ENCODE assay signal across 1 cellular context in genomic region chr10:119206603-119207366, GRCh38.
A peak's percentile ranks its signal among the peaks of the same experiment; 100 is the strongest.
TF ChIP-seq lines count a peak whose summit lies in the region.

No MANE protein-coding gene starts in this region.

TF ChIP-seq in HepG2, 621 proteins besides CTCF, POLR2A, EP300 and RAD21 (continued from another document and continues in another):
- TF ChIP-seq NAIF1 (CRISPR knock-in tag; IDR thresholded peaks at IDR 0.05; ENCODE audit: borderline replicate concordance) = no peak
- no peak; the same call in 1 of the 2 replicates for TF ChIP-seq ZBTB7B (CRISPR knock-in tag; IDR thresholded peaks at IDR 0.05)
- TF ChIP-seq SMAD3 (CRISPR knock-in tag; IDR thresholded peaks at IDR 0.05) = no peak
- no peak for TF ChIP-seq KDM4B (CRISPR knock-in tag; IDR thresholded peaks at IDR 0.05)
- TF ChIP-seq ZNF788 (CRISPR knock-in tag; IDR thresholded peaks at IDR 0.05; ENCODE audit: borderline replicate concordance) = no peak
- no peak for TF ChIP-seq ZNF232 (CRISPR knock-in tag; IDR thresholded peaks at IDR 0.05; ENCODE audit: borderline replicate concordance)
- TF ChIP-seq ZNF710 (CRISPR knock-in tag; IDR thresholded peaks at IDR 0.05; ENCODE audit: borderline replicate concordance) = no peak
- TF ChIP-seq CBFB (CRISPR knock-in tag; IDR thresholded peaks at IDR 0.05) = no peak
- TF ChIP-seq ZNF879 (CRISPR knock-in tag; IDR thresholded peaks at IDR 0.05) = no peak
- no peak for TF ChIP-seq ZNF652 (CRISPR knock-in tag; IDR thresholded peaks at IDR 0.05; ENCODE audit: borderline replicate concordance, low read depth)
- TF ChIP-seq ZNF235 (CRISPR knock-in tag; IDR thresholded peaks at IDR 0.05; ENCODE audit: borderline replicate concordance) = no peak
- no peak; the same call in 1 of the 2 replicates for TF ChIP-seq POLR2AphosphoS5 (IDR thresholded peaks at IDR 0.05; ENCODE audit: low read depth, low read length)
- TF ChIP-seq CEBPB (IDR thresholded peaks at IDR 0.05; ENCODE audit: borderline replicate concordance, low read depth, low read length) = no peak
- TF ChIP-seq ZNF768 (CRISPR knock-in tag; IDR thresholded peaks at IDR 0.05) = no peak
- TF ChIP-seq RFXAP (CRISPR knock-in tag; IDR thresholded peaks at IDR 0.05; ENCODE audit: borderline replicate concordance) = peak; percentile 41; the same call in 1 of the 2 replicates
- no peak for TF ChIP-seq POLR2AphosphoS2 (IDR thresholded peaks at IDR 0.05; ENCODE audit: low read depth, low read length)
- TF ChIP-seq ZSCAN31 (CRISPR knock-in tag; IDR thresholded peaks at IDR 0.05; ENCODE audit: low read depth) = peak; percentile 57; the same call in 1 of the 2 replicates
- no peak for TF ChIP-seq KDM5B (CRISPR knock-in tag; IDR thresholded peaks at IDR 0.05; ENCODE audit: borderline replicate concordance)
- no peak for TF ChIP-seq ZNF589 (CRISPR knock-in tag; conservative IDR thresholded peaks at IDR 0.05)
- no peak for TF ChIP-seq ZNF546 (CRISPR knock-in tag; conservative IDR thresholded peaks at IDR 0.05)
- TF ChIP-seq ZNF260 (CRISPR knock-in tag; IDR thresholded peaks at IDR 0.05; ENCODE audit: borderline replicate concordance, low read depth) = no peak
- TF ChIP-seq, protein P1, sequence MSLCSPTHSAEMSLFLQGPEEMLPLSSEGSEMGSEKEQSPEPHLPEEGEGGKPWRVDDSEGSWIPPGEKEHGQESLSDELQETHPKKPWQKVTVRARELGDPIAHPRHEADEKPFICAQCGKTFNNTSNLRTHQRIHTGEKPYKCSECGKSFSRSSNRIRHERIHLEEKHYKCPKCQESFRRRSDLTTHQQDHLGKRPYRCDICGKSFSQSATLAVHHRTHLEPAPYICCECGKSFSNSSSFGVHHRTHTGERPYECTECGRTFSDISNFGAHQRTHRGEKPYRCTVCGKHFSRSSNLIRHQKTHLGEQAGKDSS (CRISPR knock-in tag; IDR thresholded peaks at IDR 0.05; ENCODE audit: borderline replicate concordance, low read depth) = no peak
- no peak for TF ChIP-seq ONECUT2 (CRISPR knock-in tag; IDR thresholded peaks at IDR 0.05)
- no peak for TF ChIP-seq ZNF350 (CRISPR knock-in tag; IDR thresholded peaks at IDR 0.05; ENCODE audit: borderline replicate concordance, low read depth)
- no peak for TF ChIP-seq ZNF10 (CRISPR knock-in tag; IDR thresholded peaks at IDR 0.05; ENCODE audit: borderline replicate concordance, low read depth)
- peak; percentile 14 for TF ChIP-seq SAP130 (CRISPR knock-in tag; IDR thresholded peaks at IDR 0.05; ENCODE audit: low read depth)
- TF ChIP-seq FOXA1 (IDR thresholded peaks at IDR 0.05) = no peak
- TF ChIP-seq FOXA1 (CRISPR knock-in tag; IDR thresholded peaks at IDR 0.05) = 0 out of 2 replicates have a peak, but pooled peaks have one; percentile 11
- TF ChIP-seq, protein P2, sequence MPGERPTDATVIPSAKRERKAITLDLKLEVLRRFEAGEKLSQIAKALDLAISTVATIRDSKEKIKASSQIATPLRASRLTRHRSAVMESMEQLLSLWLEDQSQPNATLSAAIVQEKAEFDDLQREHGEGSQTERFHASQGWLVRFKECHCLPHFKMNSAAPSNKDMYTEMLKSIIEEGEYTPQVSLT (CRISPR knock-in tag; IDR thresholded peaks at IDR 0.05; ENCODE audit: borderline replicate concordance, low read depth) = no peak
- TF ChIP-seq JUND (CRISPR knock-in tag; IDR thresholded peaks at IDR 0.05) = no peak
- TF ChIP-seq NR1H2 (CRISPR knock-in tag; IDR thresholded peaks at IDR 0.05; ENCODE audit: borderline replicate concordance, low read depth) = no peak
- TF ChIP-seq NR3C1 (CRISPR knock-in tag; IDR thresholded peaks at IDR 0.05) = no peak
- peak; percentile 8 for TF ChIP-seq PHF21A (CRISPR knock-in tag; IDR thresholded peaks at IDR 0.05)
- TF ChIP-seq, protein P3, sequence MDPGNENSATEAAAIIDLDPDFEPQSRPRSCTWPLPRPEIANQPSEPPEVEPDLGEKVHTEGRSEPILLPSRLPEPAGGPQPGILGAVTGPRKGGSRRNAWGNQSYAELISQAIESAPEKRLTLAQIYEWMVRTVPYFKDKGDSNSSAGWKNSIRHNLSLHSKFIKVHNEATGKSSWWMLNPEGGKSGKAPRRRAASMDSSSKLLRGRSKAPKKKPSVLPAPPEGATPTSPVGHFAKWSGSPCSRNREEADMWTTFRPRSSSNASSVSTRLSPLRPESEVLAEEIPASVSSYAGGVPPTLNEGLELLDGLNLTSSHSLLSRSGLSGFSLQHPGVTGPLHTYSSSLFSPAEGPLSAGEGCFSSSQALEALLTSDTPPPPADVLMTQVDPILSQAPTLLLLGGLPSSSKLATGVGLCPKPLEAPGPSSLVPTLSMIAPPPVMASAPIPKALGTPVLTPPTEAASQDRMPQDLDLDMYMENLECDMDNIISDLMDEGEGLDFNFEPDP (CRISPR knock-in tag; conservative IDR thresholded peaks at IDR 0.05) = no peak
- peak; percentile 7; the same call in 1 of the 2 replicates for TF ChIP-seq ZNF777 (CRISPR knock-in tag; IDR thresholded peaks at IDR 0.05)
- no peak for TF ChIP-seq ZNF354B (CRISPR knock-in tag; IDR thresholded peaks at IDR 0.05)
- no peak for TF ChIP-seq IRF2 (CRISPR knock-in tag; IDR thresholded peaks at IDR 0.05)
- no peak for TF ChIP-seq SETDB1 (CRISPR knock-in tag; IDR thresholded peaks at IDR 0.05; ENCODE audit: borderline replicate concordance)
- TF ChIP-seq, protein P4, sequence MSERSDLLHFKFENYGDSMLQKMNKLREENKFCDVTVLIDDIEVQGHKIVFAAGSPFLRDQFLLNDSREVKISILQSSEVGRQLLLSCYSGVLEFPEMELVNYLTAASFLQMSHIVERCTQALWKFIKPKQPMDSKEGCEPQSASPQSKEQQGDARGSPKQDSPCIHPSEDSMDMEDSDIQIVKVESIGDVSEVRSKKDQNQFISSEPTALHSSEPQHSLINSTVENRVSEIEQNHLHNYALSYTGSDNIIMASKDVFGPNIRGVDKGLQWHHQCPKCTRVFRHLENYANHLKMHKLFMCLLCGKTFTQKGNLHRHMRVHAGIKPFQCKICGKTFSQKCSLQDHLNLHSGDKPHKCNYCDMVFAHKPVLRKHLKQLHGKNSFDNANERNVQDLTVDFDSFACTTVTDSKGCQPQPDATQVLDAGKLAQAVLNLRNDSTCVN (CRISPR knock-in tag; IDR thresholded peaks at IDR 0.05; ENCODE audit: borderline replicate concordance) = no peak
- no peak for TF ChIP-seq ZNF281 (CRISPR knock-in tag; IDR thresholded peaks at IDR 0.05; ENCODE audit: borderline replicate concordance)
- TF ChIP-seq, protein P5, sequence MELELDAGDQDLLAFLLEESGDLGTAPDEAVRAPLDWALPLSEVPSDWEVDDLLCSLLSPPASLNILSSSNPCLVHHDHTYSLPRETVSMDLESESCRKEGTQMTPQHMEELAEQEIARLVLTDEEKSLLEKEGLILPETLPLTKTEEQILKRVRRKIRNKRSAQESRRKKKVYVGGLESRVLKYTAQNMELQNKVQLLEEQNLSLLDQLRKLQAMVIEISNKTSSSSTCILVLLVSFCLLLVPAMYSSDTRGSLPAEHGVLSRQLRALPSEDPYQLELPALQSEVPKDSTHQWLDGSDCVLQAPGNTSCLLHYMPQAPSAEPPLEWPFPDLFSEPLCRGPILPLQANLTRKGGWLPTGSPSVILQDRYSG (CRISPR knock-in tag; IDR thresholded peaks at IDR 0.05) = no peak
- no peak for TF ChIP-seq ZNF138 (CRISPR knock-in tag; IDR thresholded peaks at IDR 0.05; ENCODE audit: low read depth)
- TF ChIP-seq IKZF4 (CRISPR knock-in tag; IDR thresholded peaks at IDR 0.05; ENCODE audit: borderline replicate concordance, low read depth, not compliant biosample characterization) = peak; percentile 63
- no peak for TF ChIP-seq ZNF329 (CRISPR knock-in tag; IDR thresholded peaks at IDR 0.05; ENCODE audit: low read depth)
- no peak for TF ChIP-seq KMT2B (CRISPR knock-in tag; IDR thresholded peaks at IDR 0.05)
- no peak for TF ChIP-seq ZNF335 (CRISPR knock-in tag; IDR thresholded peaks at IDR 0.05)
- TF ChIP-seq ZBTB43 (CRISPR knock-in tag; conservative IDR thresholded peaks at IDR 0.05) = no peak
- TF ChIP-seq, protein P6, sequence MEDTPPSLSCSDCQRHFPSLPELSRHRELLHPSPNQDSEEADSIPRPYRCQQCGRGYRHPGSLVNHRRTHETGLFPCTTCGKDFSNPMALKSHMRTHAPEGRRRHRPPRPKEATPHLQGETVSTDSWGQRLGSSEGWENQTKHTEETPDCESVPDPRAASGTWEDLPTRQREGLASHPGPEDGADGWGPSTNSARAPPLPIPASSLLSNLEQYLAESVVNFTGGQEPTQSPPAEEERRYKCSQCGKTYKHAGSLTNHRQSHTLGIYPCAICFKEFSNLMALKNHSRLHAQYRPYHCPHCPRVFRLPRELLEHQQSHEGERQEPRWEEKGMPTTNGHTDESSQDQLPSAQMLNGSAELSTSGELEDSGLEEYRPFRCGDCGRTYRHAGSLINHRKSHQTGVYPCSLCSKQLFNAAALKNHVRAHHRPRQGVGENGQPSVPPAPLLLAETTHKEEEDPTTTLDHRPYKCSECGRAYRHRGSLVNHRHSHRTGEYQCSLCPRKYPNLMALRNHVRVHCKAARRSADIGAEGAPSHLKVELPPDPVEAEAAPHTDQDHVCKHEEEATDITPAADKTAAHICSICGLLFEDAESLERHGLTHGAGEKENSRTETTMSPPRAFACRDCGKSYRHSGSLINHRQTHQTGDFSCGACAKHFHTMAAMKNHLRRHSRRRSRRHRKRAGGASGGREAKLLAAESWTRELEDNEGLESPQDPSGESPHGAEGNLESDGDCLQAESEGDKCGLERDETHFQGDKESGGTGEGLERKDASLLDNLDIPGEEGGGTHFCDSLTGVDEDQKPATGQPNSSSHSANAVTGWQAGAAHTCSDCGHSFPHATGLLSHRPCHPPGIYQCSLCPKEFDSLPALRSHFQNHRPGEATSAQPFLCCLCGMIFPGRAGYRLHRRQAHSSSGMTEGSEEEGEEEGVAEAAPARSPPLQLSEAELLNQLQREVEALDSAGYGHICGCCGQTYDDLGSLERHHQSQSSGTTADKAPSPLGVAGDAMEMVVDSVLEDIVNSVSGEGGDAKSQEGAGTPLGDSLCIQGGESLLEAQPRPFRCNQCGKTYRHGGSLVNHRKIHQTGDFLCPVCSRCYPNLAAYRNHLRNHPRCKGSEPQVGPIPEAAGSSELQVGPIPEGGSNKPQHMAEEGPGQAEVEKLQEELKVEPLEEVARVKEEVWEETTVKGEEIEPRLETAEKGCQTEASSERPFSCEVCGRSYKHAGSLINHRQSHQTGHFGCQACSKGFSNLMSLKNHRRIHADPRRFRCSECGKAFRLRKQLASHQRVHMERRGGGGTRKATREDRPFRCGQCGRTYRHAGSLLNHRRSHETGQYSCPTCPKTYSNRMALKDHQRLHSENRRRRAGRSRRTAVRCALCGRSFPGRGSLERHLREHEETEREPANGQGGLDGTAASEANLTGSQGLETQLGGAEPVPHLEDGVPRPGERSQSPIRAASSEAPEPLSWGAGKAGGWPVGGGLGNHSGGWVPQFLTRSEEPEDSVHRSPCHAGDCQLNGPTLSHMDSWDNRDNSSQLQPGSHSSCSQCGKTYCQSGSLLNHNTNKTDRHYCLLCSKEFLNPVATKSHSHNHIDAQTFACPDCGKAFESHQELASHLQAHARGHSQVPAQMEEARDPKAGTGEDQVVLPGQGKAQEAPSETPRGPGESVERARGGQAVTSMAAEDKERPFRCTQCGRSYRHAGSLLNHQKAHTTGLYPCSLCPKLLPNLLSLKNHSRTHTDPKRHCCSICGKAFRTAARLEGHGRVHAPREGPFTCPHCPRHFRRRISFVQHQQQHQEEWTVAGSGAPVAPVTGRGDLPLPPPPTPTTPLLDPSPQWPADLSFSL (CRISPR knock-in tag; IDR thresholded peaks at IDR 0.05) = no peak
- no peak for TF ChIP-seq ISL2 (CRISPR knock-in tag; IDR thresholded peaks at IDR 0.05)
- TF ChIP-seq, protein P7, sequence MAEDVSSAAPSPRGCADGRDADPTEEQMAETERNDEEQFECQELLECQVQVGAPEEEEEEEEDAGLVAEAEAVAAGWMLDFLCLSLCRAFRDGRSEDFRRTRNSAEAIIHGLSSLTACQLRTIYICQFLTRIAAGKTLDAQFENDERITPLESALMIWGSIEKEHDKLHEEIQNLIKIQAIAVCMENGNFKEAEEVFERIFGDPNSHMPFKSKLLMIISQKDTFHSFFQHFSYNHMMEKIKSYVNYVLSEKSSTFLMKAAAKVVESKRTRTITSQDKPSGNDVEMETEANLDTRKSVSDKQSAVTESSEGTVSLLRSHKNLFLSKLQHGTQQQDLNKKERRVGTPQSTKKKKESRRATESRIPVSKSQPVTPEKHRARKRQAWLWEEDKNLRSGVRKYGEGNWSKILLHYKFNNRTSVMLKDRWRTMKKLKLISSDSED (CRISPR knock-in tag; IDR thresholded peaks at IDR 0.05) = no peak
